24 cellular contexts compared by ENCODE assay signal in the genomic region with DNA sequence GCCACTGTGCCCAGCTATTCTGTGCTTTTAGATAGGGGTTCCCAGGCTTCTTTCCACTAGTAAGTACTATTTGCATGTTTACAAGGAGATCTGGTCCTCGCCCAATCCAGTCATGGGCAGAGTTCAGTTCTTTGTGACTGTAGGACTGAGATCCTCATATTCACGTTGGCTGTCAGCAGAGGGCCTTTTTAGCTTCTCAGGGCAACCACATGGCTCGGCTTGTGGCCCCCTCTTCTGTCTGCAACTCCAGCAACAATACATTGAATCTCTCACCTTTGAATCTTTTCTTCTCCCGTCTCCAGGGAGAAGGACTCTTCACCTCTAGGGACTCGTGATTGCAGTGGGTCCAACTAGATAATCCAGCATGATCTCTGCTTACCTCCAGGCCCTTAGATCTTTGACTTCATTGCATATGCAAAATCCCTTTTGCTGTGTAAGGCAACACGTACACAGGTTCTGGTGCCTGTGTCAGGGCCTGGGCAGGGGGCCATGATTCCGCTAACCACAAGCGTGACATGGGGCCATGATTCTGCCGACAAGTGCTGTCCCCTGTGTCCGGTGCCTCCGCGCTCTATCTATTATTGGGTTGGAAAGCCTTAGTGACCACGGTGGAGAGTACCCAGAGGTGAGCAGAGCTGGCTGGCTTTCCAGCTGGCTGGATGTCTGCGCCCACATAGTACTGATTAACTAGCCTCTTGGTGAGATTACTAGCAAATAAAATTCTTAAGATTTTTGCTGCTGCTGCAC. TPM values are rescaled to one million over a fixed set of nuclear protein-coding genes. Genes with fewer than 3 reads are reported as not detected.
DNase-seq lines count a peak whose midpoint lies in the region; ATAC-seq, FAIRE-seq and TF ChIP-seq lines count a peak whose summit lies in the region.
"Had no signal": no experiment of that assay in that cellular context is flagged by ENCODE, and none has a peak within 500 bp of the region (broad histone marks: within the 10 kb centered on the region; RNA-seq: fewer than 3 reads in every experiment).

No MANE protein-coding gene starts in this region.

- H4K91ac ChIP-seq in IMR-90 (ENCODE audit: insufficient read depth, low read depth, low read length) = no peak overlapping the region

- no peak overlapping the region for H3K14ac ChIP-seq in IMR-90 (replicated peaks; ENCODE audit: low read depth, low read length)

- H3K56ac ChIP-seq in IMR-90 (ENCODE audit: extremely low read depth, insufficient read depth, low read length) = no peak overlapping the region

- peak; percentile 51 for FAIRE-seq in GM12891 (lab: Jason Lieb, UNC)

- no peak overlapping the region for H3K27ac ChIP-seq in IMR-90 (ENCODE audit: insufficient read depth, low read length)
- H3K27ac ChIP-seq: adrenal gland, cardiac muscle cell, esophagus squamous epithelium, skin epidermis, thoracic aorta had no signal

- H2AFZ ChIP-seq in IMR-90 (replicated peaks; ENCODE audit: low read length, poor library complexity) = no peak overlapping the region

- H3K9me3 ChIP-seq in IMR-90 (ENCODE audit: control insufficient read depth, insufficient read depth, low read length) = peaks cover 9% of the 10 kb centered on the region
- H3K9me3 ChIP-seq: adrenal gland, esophagus squamous epithelium, thoracic aorta had no signal

- H3K4me2 ChIP-seq in IMR-90 (ENCODE audit: low read depth, low read length) = no peak overlapping the region

- POLR2A ChIA-PET in IMR-90 (lab: Charles Lee; ENCODE audit: unreplicated experiment) = no interaction called here

- H3K4ac ChIP-seq in IMR-90 (ENCODE audit: low read depth, low read length) = no peak overlapping the region

- no peaks in the 10 kb centered on the region for H3K27me3 ChIP-seq in IMR-90 (ENCODE audit: control insufficient read depth, insufficient read depth, low read length)
- H3K27me3 ChIP-seq: adrenal gland, esophagus squamous epithelium had no signal

- CTCF ChIA-PET in IMR-90 (lab: Yijun Ruan, JAX) = no interaction called here

- no peak overlapping the region for H2AK5ac ChIP-seq in IMR-90 (ENCODE audit: low read depth, low read length)

- H3K36me3 ChIP-seq in IMR-90 (ENCODE audit: control insufficient read depth, insufficient read depth, low read length) = no peaks in the 10 kb centered on the region
- H3K36me3 ChIP-seq: adrenal gland, cardiac muscle cell, esophagus squamous epithelium, thoracic aorta had no signal

- BruUV-seq in IMR-90 (replicated peaks; lab: Mats Ljungman, UMichigan) = no TSS peak

- H4K8ac ChIP-seq in IMR-90 (ENCODE audit: low read depth in 2 of 2, low read length in 2 of 2) = no peak overlapping the region

- intact Hi-C loops in IMR-90 (cut with micrococcal nuclease) = no loop called here

- no peak for ATAC-seq in IMR-90 (ENCODE audit: low read depth)
- ATAC-seq in HG03135 (IDR thresholded peaks at IDR 0.05; ENCODE audit: unreplicated experiment) = no peak
- ATAC-seq in GM21390 (IDR thresholded peaks at IDR 0.05; ENCODE audit: unreplicated experiment) = no peak
- ATAC-seq: naive thymus-derived CD8-positive, alpha-beta T cell had no signal

- no peak overlapping the region for H3K9ac ChIP-seq in IMR-90 (ENCODE audit: low read depth, low read length)

- dilution Hi-C loops in IMR-90 (cut with HindIII; ENCODE audit: low sequenced_read_pairs, unreplicated experiment) = no loop called here

- H3K4me1 ChIP-seq in IMR-90 (ENCODE audit: control insufficient read depth, insufficient read depth, low read length) = no peaks in the 10 kb centered on the region
- H3K4me1 ChIP-seq: adrenal gland, esophagus squamous epithelium had no signal

- H4K20me1 ChIP-seq in IMR-90 (ENCODE audit: insufficient read depth, low read length) = no peaks in the 10 kb centered on the region

- H3K9me1 ChIP-seq in IMR-90 (ENCODE audit: insufficient read depth, low read length) = no peaks in the 10 kb centered on the region

- H2AK9ac ChIP-seq in IMR-90 (replicated peaks; ENCODE audit: low read depth, low read length, poor library complexity) = peak overlapping the region; percentile 72

- H3K79me1 ChIP-seq in IMR-90 (ENCODE audit: low read depth in 1 of 2, low read length in 2 of 2) = no peaks in the 10 kb centered on the region

- no peak overlapping the region for H2BK120ac ChIP-seq in IMR-90 (ENCODE audit: low read depth, low read length)

- H4K5ac ChIP-seq in IMR-90 (ENCODE audit: low read depth, low read length) = no peak overlapping the region

- TF ChIP-seq POLR2A in GM12891 (IDR thresholded peaks at IDR 0.05; ENCODE audit: low read depth, low read length) (no peak), IMR-90 (IDR thresholded peaks at IDR 0.05; ENCODE audit: low read depth, low read length) (no peak)

- no peak overlapping the region for H3K23ac ChIP-seq in IMR-90 (ENCODE audit: low read depth, low read length)

- H3K4me3 ChIP-seq in IMR-90 (ENCODE audit: insufficient read depth, low read depth, low read length) = no peak overlapping the region
- H3K4me3 ChIP-seq: adrenal gland, cardiac muscle cell, esophagus squamous epithelium, skin epidermis, thoracic aorta had no signal

- no peak overlapping the region for H2BK15ac ChIP-seq in IMR-90 (ENCODE audit: low read depth, low read length)

- in situ Hi-C loops in IMR-90 (cut with MboI; ENCODE audit: low sequenced_read_pairs) = no loop called here

- H2BK5ac ChIP-seq in IMR-90 (ENCODE audit: low read depth, low read length, poor library complexity, severe bottlenecking) = no peak overlapping the region

- no peak for TF ChIP-seq RAD21 in IMR-90 (IDR thresholded peaks at IDR 0.05; ENCODE audit: low read length)

- TF ChIP-seq CTCF in GM20000 (IDR thresholded peaks at IDR 0.05; ENCODE audit: extremely low read depth, missing control alignments) (peak; percentile 1), IMR-90 (conservative IDR thresholded peaks at IDR 0.05; ENCODE audit: low read depth, low read length) (no peak)

- DNase-seq in GM12891 (ENCODE audit: insufficient read length, low spot score) = no peak
- DNase-seq in GM20000 (ENCODE audit: low spot score) = no peak
- DNase-seq in IMR-90 = no peak
- peak; percentile 87 for DNase-seq in kidney tubule cell (ENCODE audit: low spot score)
- no peak for DNase-seq in NCI-H510A (lab: John Stamatoyannopoulos, UW)
- no peak for DNase-seq in NCI-H146 (lab: John Stamatoyannopoulos, UW)
- DNase-seq: activated CD4-positive, CD25-positive, alpha-beta regulatory T cell; adrenal gland; COR-L47; esophagus squamous epithelium; naive thymus-derived CD8-positive, alpha-beta T cell; NCI-H187; NCI-H524 treated with DMSO at 0.1 percent for 48 hours; SIG-M5 had no signal

- 48% methylated on average over 3 of the region's 14 CpGs; no CpG with 5 or more reads in 1 of the 2 experiments for WGBS in IMR-90 (ENCODE audit: extremely low coverage in 2 of 2, insufficient read length in 1 of 2), 2 experiments

- no peak overlapping the region for H2BK20ac ChIP-seq in IMR-90 (ENCODE audit: low read depth, low read length)

- H3K18ac ChIP-seq in IMR-90 (ENCODE audit: low read depth, low read length) = no peak overlapping the region

TF ChIP-seq in GM12891, 5 proteins besides CTCF, POLR2A, EP300 and RAD21:
- TF ChIP-seq POU2F2 (IDR thresholded peaks at IDR 0.05; ENCODE audit: low read depth, low read length) = no peak
- TF ChIP-seq TAF1 (IDR thresholded peaks at IDR 0.05; ENCODE audit: low read depth, low read length) = no peak
- TF ChIP-seq POLR2AphosphoS5 (IDR thresholded peaks at IDR 0.05; ENCODE audit: low read depth, low read length) = no peak
- TF ChIP-seq SPI1 (IDR thresholded peaks at IDR 0.05; ENCODE audit: low read depth, low read length) = no peak
- TF ChIP-seq PAX5 (IDR thresholded peaks at IDR 0.05; ENCODE audit: insufficient read depth, low read length, severe bottlenecking) = no peak

TF ChIP-seq in IMR-90, 13 proteins besides CTCF, POLR2A, EP300 and RAD21:
- TF ChIP-seq FOS (IDR thresholded peaks at IDR 0.05; ENCODE audit: low read depth, low read length) = no peak
- no peak for TF ChIP-seq CEBPB (IDR thresholded peaks at IDR 0.05; ENCODE audit: low read depth, low read length)
- TF ChIP-seq, protein P1, sequence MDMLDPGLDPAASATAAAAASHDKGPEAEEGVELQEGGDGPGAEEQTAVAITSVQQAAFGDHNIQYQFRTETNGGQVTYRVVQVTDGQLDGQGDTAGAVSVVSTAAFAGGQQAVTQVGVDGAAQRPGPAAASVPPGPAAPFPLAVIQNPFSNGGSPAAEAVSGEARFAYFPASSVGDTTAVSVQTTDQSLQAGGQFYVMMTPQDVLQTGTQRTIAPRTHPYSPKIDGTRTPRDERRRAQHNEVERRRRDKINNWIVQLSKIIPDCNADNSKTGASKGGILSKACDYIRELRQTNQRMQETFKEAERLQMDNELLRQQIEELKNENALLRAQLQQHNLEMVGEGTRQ (IDR thresholded peaks at IDR 0.05; ENCODE audit: low read depth, low read length) = no peak
- no peak for TF ChIP-seq MAZ (IDR thresholded peaks at IDR 0.05; ENCODE audit: borderline replicate concordance, low read depth, low read length)
- TF ChIP-seq RFX5 (IDR thresholded peaks at IDR 0.05; ENCODE audit: low read depth, low read length) = no peak
- TF ChIP-seq BHLHE40 (IDR thresholded peaks at IDR 0.05; ENCODE audit: low read depth, low read length) = no peak
- TF ChIP-seq RCOR1 (IDR thresholded peaks at IDR 0.05; ENCODE audit: insufficient replicate concordance, low read length) = no peak
- TF ChIP-seq, protein P2, sequence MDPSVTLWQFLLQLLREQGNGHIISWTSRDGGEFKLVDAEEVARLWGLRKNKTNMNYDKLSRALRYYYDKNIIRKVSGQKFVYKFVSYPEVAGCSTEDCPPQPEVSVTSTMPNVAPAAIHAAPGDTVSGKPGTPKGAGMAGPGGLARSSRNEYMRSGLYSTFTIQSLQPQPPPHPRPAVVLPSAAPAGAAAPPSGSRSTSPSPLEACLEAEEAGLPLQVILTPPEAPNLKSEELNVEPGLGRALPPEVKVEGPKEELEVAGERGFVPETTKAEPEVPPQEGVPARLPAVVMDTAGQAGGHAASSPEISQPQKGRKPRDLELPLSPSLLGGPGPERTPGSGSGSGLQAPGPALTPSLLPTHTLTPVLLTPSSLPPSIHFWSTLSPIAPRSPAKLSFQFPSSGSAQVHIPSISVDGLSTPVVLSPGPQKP (IDR thresholded peaks at IDR 0.05; ENCODE audit: borderline replicate concordance, low read depth, low read length) = no peak
- no peak for TF ChIP-seq NFE2L2 (IDR thresholded peaks at IDR 0.05; ENCODE audit: low read depth, low read length)
- no peak for TF ChIP-seq MAFK (IDR thresholded peaks at IDR 0.05; ENCODE audit: low read depth, low read length)

RNA-seq across cellular contexts. Expression of a gene that starts 5.1 kb away (rescaled TPM):
- polyA plus RNA-seq in GM12891 (2012; ENCODE audit: low read depth, missing spikeins) = 2.6 TPM
- total RNA-seq in IMR-90 (2012; rRNA removed) = not detected in 2 replicates
- not detected in 2 replicates for polyA plus RNA-seq in IMR-90 (2012; rRNA removed)
- polyA plus RNA-seq in IMR-90 (2012; cell fraction: cytosol; rRNA removed) = not detected in 2 replicates
- not detected in 2 replicates for polyA plus RNA-seq in IMR-90 (2012; cell fraction: nucleus; rRNA removed; ENCODE audit: low replicate concordance)
- total RNA-seq: adrenal gland; cardiac muscle cell; glomerular endothelial cell; lung microvascular endothelial cell; posterior vena cava; T-helper 2 cell treated with Interferon-gamma antibody and Interleukin-4, amounts not matched to agents 100 ng/mL and 5 ng/mL, for 36 hours; thoracic aorta had no signal
- polyA plus RNA-seq: adrenal gland, cardiac muscle cell had no signal

RNA-seq across cellular contexts. Expression of a gene that starts 29.8 kb away (rescaled TPM):
- 0.04 TPM for polyA plus RNA-seq in GM12891 (2012; ENCODE audit: low read depth, missing spikeins)
- not detected in 2 replicates for total RNA-seq in IMR-90 (2012; rRNA removed)
- not detected in 2 replicates for polyA plus RNA-seq in IMR-90 (2012; rRNA removed)
- not detected in 2 replicates for polyA plus RNA-seq in IMR-90 (2012; cell fraction: cytosol; rRNA removed)
- polyA plus RNA-seq in IMR-90 (2012; cell fraction: nucleus; rRNA removed; ENCODE audit: low replicate concordance) = not detected in 2 replicates
- total RNA-seq: adrenal gland; cardiac muscle cell; esophagus squamous epithelium; glomerular endothelial cell; lung microvascular endothelial cell; naive thymus-derived CD8-positive, alpha-beta T cell; OCI-LY7; posterior vena cava; T-helper 2 cell treated with Interferon-gamma antibody and Interleukin-4, amounts not matched to agents 100 ng/mL and 5 ng/mL, for 36 hours; thoracic aorta had no signal
- polyA plus RNA-seq: adrenal gland; cardiac muscle cell; naive thymus-derived CD8-positive, alpha-beta T cell had no signal
